Comparison of ENCODE assay signal across 8 cellular contexts in the genomic region with DNA sequence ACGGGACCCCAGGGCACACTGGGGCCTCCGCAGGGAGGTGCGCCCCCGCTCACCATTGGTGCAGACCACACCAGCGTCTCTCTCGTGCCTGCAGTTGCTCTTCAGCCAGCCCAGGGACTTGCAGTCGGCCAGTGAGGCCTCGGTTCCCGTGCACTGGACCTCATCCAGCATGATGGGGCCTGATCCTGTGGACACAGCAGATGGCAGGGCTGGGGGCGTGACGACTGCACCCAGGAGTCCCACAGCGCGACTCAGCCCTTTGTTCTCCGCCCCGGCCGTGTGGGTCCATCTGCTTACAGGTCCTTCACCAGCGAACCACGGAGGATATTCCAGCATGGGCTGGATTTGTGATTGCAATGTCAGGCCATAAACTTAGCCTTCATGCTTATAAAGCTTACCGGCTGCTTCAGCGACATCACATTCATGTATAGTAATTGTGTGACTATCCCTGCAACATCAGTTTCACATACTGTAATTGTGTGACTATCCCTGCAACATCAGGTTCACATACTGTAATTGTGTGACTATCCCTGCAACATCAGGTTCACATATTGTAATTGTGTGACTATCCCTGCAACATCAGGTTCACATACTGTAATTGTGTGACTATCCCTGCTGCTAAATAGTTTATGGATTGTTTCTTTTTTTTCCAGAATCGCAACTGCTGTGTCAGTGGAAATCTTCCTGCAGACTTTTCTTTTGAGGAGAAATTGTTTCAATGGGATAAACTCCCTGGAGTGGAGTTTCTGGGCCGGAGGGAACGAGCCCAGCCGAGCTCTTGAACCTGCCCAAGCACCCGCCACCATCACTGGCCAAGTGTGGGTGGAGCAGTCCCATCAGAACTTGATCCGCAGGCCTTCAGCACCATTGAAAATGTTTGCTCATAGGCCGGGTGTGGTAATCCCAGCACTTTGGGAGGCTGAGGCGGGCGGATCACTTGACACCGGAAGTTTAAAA. TPM values are rescaled to one million over a fixed set of nuclear protein-coding genes. Genes with fewer than 3 reads are reported as not detected.
DNase-seq lines count a peak whose midpoint lies in the region; ATAC-seq, FAIRE-seq and TF ChIP-seq lines count a peak whose summit lies in the region.

No MANE protein-coding gene starts in this region.

- DNase-seq in A673 (ENCODE audit: low spot score) = peak; percentile 28
- DNase-seq in HTR-8/SVneo (ENCODE audit: insufficient read length, low spot score) = no peak
- peak; percentile 74 for DNase-seq in amniotic epithelial cell (ENCODE audit: low read depth)
- peak; percentile 73 for DNase-seq in stomach
- no peak for DNase-seq in middle frontal gyrus (ENCODE audit: extremely low spot score, low spot score)
- DNase-seq in T-helper 9 cell = no peak

- intact Hi-C loops in A673 (cut with micrococcal nuclease; ENCODE audit: unreplicated experiment) (no loop called here), stomach (cut with DNase I; ENCODE audit: low total_unique reads) (loop anchor here (5.0 kb wide), 1 partner anchor 108 kb away; no protein-coding TSS in a partner anchor)

- H3K4me3 ChIP-seq in A673 (ENCODE audit: low read depth, low read length, poor library complexity, severe bottlenecking) = no peak overlapping the region
- H3K4me3 ChIP-seq in iPS-18a (ENCODE audit: low read length) = peak overlapping the region; percentile 14
- H3K4me3 ChIP-seq in stomach = peak overlapping the region in 2 of 4 donors; percentile 13 to 15

- 43 to 55% (median 53%) methylated on average over 25 to 30 of the region's 30 CpGs for WGBS in stomach, 5 donors

- POLR2A ChIA-PET in A673 (lab: Charles Lee; ENCODE audit: low non-redundant PET) = no interaction called here

- peaks cover 43% of the 10 kb centered on the region for H3K36me3 ChIP-seq in A673 (ENCODE audit: insufficient read depth, low read length, poor library complexity, severe bottlenecking)
- no peaks in the 10 kb centered on the region for H3K36me3 ChIP-seq in iPS-18a (ENCODE audit: control insufficient read depth, low read depth, low read length)
- H3K36me3 ChIP-seq in stomach = peaks cover 0 to 40% (median 26%) of the 10 kb centered on the region in 4 donors

- no peak overlapping the region for H3K9ac ChIP-seq in iPS-18a (ENCODE audit: low read length)

- CTCF ChIA-PET in A673 (lab: Charles Lee) = interaction anchor here (0.5 kb wide), 1 partner anchor 129 kb away, joined by 11 read pairs; no protein-coding TSS in a partner anchor

- ATAC-seq in HG03460 (IDR thresholded peaks at IDR 0.05; ENCODE audit: unreplicated experiment) = no peak

- no peaks in the 10 kb centered on the region for H3K27me3 ChIP-seq in A673 (replicated peaks; ENCODE audit: insufficient read depth, low read depth, low read length, poor library complexity)
- H3K27me3 ChIP-seq in iPS-18a (ENCODE audit: control insufficient read depth, insufficient read depth, low read length) = no peaks in the 10 kb centered on the region
- H3K27me3 ChIP-seq in stomach = no peaks in the 10 kb centered on the region

- no peak for TF ChIP-seq EP300 in stomach (IDR thresholded peaks at IDR 0.05)

- TF ChIP-seq CTCF in A673 (conservative IDR thresholded peaks at IDR 0.05; ENCODE audit: low read depth, low read length) = no peak
- TF ChIP-seq CTCF in stomach (IDR thresholded peaks at IDR 0.05) = no peak

- H3K27ac ChIP-seq in A673 (ENCODE audit: low read depth, low read length, poor library complexity, severe bottlenecking) = no peak overlapping the region
- no peak overlapping the region for H3K27ac ChIP-seq in iPS-18a (ENCODE audit: low read length)
- peak overlapping the region; percentile 49 to 89 (median 80) for H3K27ac ChIP-seq in stomach

- TF ChIP-seq POLR2A in stomach (IDR thresholded peaks at IDR 0.05) = no peak

- no peaks in the 10 kb centered on the region for H3K9me3 ChIP-seq in A673 (ENCODE audit: low read depth, low read length, poor library complexity, severe bottlenecking)
- no peaks in the 10 kb centered on the region for H3K9me3 ChIP-seq in iPS-18a (ENCODE audit: control insufficient read depth, low read depth, low read length)
- no peaks in the 10 kb centered on the region for H3K9me3 ChIP-seq in stomach

- H3K4me1 ChIP-seq in A673 (ENCODE audit: insufficient read depth, low read length, poor library complexity, severe bottlenecking) (peaks cover 31% of the 10 kb centered on the region), iPS-18a (ENCODE audit: control insufficient read depth, low read depth, low read length) (peaks cover 8% of the 10 kb centered on the region), stomach (peaks cover 42 to 83% (median 74%) of the 10 kb centered on the region in 4 donors)

- BruUV-seq in A673 (replicated peaks; lab: Mats Ljungman, UMichigan) = no TSS peak

- peak; percentile 66 for FAIRE-seq in HTR-8/SVneo (lab: Jason Lieb, UNC)

RNA-seq across cellular contexts. Expression of a gene that starts 4.8 kb away (rescaled TPM):
- total RNA-seq in A673 (2021) (295 and 324 TPM in 2 replicates), stomach (100 to 1,000 TPM in 4 of 5 donors, 10 to 100 TPM in 1; 94.5 to 625 (median 434) TPM)
- 100 to 1,000 TPM in 2 of 3 donors, 10 to 100 TPM in 1; 63.4 to 212 (median 172) TPM for polyA plus RNA-seq in stomach

RNA-seq across cellular contexts. Expression of a gene that starts 34.7 kb away (rescaled TPM):
- total RNA-seq in A673 (2021) = 54.2 and 67.9 TPM in 2 replicates
- 100 to 1,000 TPM in 1 of 5 donors, 10 to 100 TPM in 4; 31.2 to 151 (median 70.1) TPM for total RNA-seq in stomach
- 10 to 100 TPM; 16.6 to 20.9 (median 18.1) TPM for polyA plus RNA-seq in stomach

RNA-seq across cellular contexts. Expression of a gene that starts 49.1 kb away (rescaled TPM):
- total RNA-seq in A673 (2021) = 3.8 and 6.3 TPM in 2 replicates
- 10 to 100 TPM in 3 of 5 donors, 1 to 10 TPM in 2; 6.4 to 20.3 (median 10.1) TPM for total RNA-seq in stomach
- 10 to 100 TPM in 2 of 3 donors, 1 to 10 TPM in 1; 2.9 to 18.2 (median 15.3) TPM for polyA plus RNA-seq in stomach

RNA-seq across cellular contexts. Expression of a gene that starts 49.7 kb away (rescaled TPM):
- total RNA-seq in A673 (2021) (60.5 and 75.3 TPM in 2 replicates), stomach (10 to 100 TPM; 37.4 to 100.0 (median 66.1) TPM)
- 10 to 100 TPM; 20.9 to 34.4 (median 29.4) TPM for polyA plus RNA-seq in stomach

Comparison
In these comparisons a context has a peak if more than half of its experiments do, and no peak if none do; other contexts are left out.
1. DNase-seq: peak in A673 (single experiment), amniotic epithelial cell (single experiment) and stomach (single experiment); none in HTR-8/SVneo (single experiment), middle frontal gyrus (single experiment) and T-helper 9 cell (single experiment).
2. H3K27ac ChIP-seq: peak in stomach (5 of 5); none in A673 (single experiment) and iPS-18a (single experiment).